In genomic region chr18:37720706-37721105, GRCh38 we compare ENCODE assay signal across 28 cellular contexts.
"Had no signal": no experiment of that assay in that cellular context is flagged by ENCODE, and none has a peak within 500 bp of the region (broad histone marks: within the 10 kb centered on the region; RNA-seq: fewer than 3 reads in every experiment).

No MANE protein-coding gene starts in this region.

- H3K27ac Mint-ChIP-seq: activated CD4-positive, alpha-beta T cell treated with anti-CD3 and anti-CD28 coated beads for 36 hours; activated naive CD8-positive, alpha-beta T cell; activated T-cell treated with anti-CD3 and anti-CD28 coated beads, Interleukin-2, amount 50 U/mL, for 24 hours; activated T-helper 2 cell treated with anti-CD3 and anti-CD28 coated beads, Interferon-gamma antibody, Interleukin-2, Interleukin-4, amounts not matched to agents 10 μg/mL and 5 μg/mL and 100 μg/mL, durations not matched to agents 14 hours and 24 hours and 36 hours; immature natural killer cell; naive B cell; T-helper 2 cell treated with Interferon-gamma antibody and Interleukin-4, amounts not matched to agents 5 μg/mL and 100 μg/mL, for 36 hours; WTC11 had no signal

- H3K27me3 Mint-ChIP-seq: activated CD4-positive, alpha-beta T cell treated with anti-CD3 and anti-CD28 coated beads for 36 hours; activated T-cell treated with anti-CD3 and anti-CD28 coated beads, Interleukin-2, amount 50 U/mL, for 24 hours had no signal

- H3K27ac ChIP-seq: adrenal gland, foreskin keratinocyte, left lung, transverse colon had no signal

- H3K36me3 Mint-ChIP-seq: activated naive CD8-positive, alpha-beta T cell; immature natural killer cell; naive B cell; WTC11 had no signal

- H3K9me3 ChIP-seq: adrenal gland, left lung, transverse colon had no signal

- H3K4me1 Mint-ChIP-seq: activated CD4-positive, alpha-beta T cell treated with anti-CD3 and anti-CD28 coated beads for 36 hours; immature natural killer cell; naive B cell; neural crest cell; WTC11 had no signal

- H3K4me3 ChIP-seq: adrenal gland, hepatocyte, left lung, lung, transverse colon had no signal

- DNase-seq: activated CD4-positive, alpha-beta T cell treated with anti-CD3 and anti-CD28 coated beads for 36 hours; activated CD4-positive, alpha-beta T cell treated with anti-CD3 and anti-CD28 coated beads, Interleukin-2, amount 50 U/mL, for 4 hours; activated CD8-positive, alpha-beta memory T cell treated with anti-CD3 and anti-CD28 coated beads for 24 hours; activated CD8-positive, alpha-beta memory T cell treated with anti-CD3 and anti-CD28 coated beads, Interleukin-2, amount 50 U/mL, for 4 hours; activated naive CD4-positive, alpha-beta T cell; activated T-cell treated with anti-CD3 and anti-CD28 coated beads, Interleukin-2, amount 50 U/mL, for 24 hours; adrenal gland; central memory CD4-positive, alpha-beta T cell; dermis blood vessel endothelial cell; effector CD8-positive, alpha-beta T cell; erythroblast; foreskin keratinocyte; immature natural killer cell; kidney glomerular epithelial cell; left lung; naive B cell; stimulated activated CD4-positive, alpha-beta T cell treated with anti-CD3 and anti-CD28 coated beads, Interleukin-12 subunit alpha, Interleukin-12 subunit beta, amount 100 ng/mL, for 4 hours; stimulated activated CD4-positive, alpha-beta T cell treated with anti-CD3 and anti-CD28 coated beads, Interleukin-4, amount 100 ng/mL, for 4 hours; transverse colon had no signal

- H3K79me2 ChIP-seq: hepatocyte had no signal

- H3K36me3 ChIP-seq: adrenal gland, left lung, transverse colon had no signal

- H3K27me3 ChIP-seq: adrenal gland, foreskin keratinocyte, hepatocyte, left lung, transverse colon had no signal

- H3K4me2 ChIP-seq: hepatocyte had no signal

- H2AFZ ChIP-seq: hepatocyte had no signal

- H3K4me1 ChIP-seq: adrenal gland, foreskin keratinocyte, left lung, transverse colon had no signal

- ATAC-seq: activated CD4-positive, alpha-beta T cell treated with anti-CD3 and anti-CD28 coated beads for 36 hours; foreskin keratinocyte; left lung; WTC11 had no signal

- H3K9me3 Mint-ChIP-seq: activated T-cell treated with anti-CD3 and anti-CD28 coated beads, Interleukin-2, amount 50 U/mL, for 24 hours; activated T-helper 2 cell treated with anti-CD3 and anti-CD28 coated beads, Interferon-gamma antibody, Interleukin-2, Interleukin-4, amounts not matched to agents 10 μg/mL and 5 μg/mL and 100 μg/mL, durations not matched to agents 14 hours and 24 hours and 36 hours; neural crest cell; WTC11 had no signal

- FAIRE-seq: astrocyte, urothelium cell line had no signal

- H3K4me3 Mint-ChIP-seq: activated CD4-positive, alpha-beta T cell treated with anti-CD3 and anti-CD28 coated beads for 36 hours; activated naive CD8-positive, alpha-beta T cell; activated T-cell treated with anti-CD3 and anti-CD28 coated beads, Interleukin-2, amount 50 U/mL, for 24 hours; immature natural killer cell; naive B cell; neural crest cell; T-helper 2 cell treated with Interferon-gamma antibody and Interleukin-4, amounts not matched to agents 5 μg/mL and 100 μg/mL, for 36 hours; WTC11 had no signal
